14 cellular contexts compared by ENCODE assay signal in genomic region chr1:241212624-241213023, GRCh38.
"Had no signal": no experiment of that assay in that cellular context is flagged by ENCODE, and none has a peak within 500 bp of the region (broad histone marks: within the 10 kb centered on the region; RNA-seq: fewer than 3 reads in every experiment).

No MANE protein-coding gene starts in this region.

- H3K27ac ChIP-seq: esophagus squamous epithelium, thoracic aorta, transverse colon had no signal

- ATAC-seq: effector memory CD8-positive, alpha-beta T cell; left colon; left ventricle myocardium superior; sciatic nerve; stimulated activated naive B cell treated with anti-CD40 and anti-IgM and Interleukin-4, amounts not matched to agents 10 μg/mL and 1 μg/mL and 100 μg/mL, for 72 hours; stimulated activated naive CD8-positive, alpha-beta T cell treated with anti-CD3 and anti-CD28 coated beads, Interleukin-15, amount 100 ng/mL, for 72 hours had no signal

- DNase-seq: effector memory CD8-positive, alpha-beta T cell; esophagus squamous epithelium; left colon; left ventricle myocardium superior; mesendoderm; naive B cell; stimulated activated CD4-positive, alpha-beta T cell treated with anti-CD3 and anti-CD28 coated beads, Interleukin-2, amount 100 ng/mL, for 24 hours; stimulated activated CD4-positive, alpha-beta T cell treated with anti-CD3 and anti-CD28 coated beads, Interleukin-4, amount 100 ng/mL, for 4 hours; stimulated activated naive B cell treated with anti-CD40 and anti-IgM and Interleukin-4, amounts not matched to agents 10 μg/mL and 1 μg/mL and 100 μg/mL, for 72 hours; stimulated activated naive CD8-positive, alpha-beta T cell treated with anti-CD3 and anti-CD28 coated beads, Interleukin-15, amount 100 ng/mL, for 72 hours; transverse colon had no signal

- H3K36me3 ChIP-seq: esophagus squamous epithelium, thoracic aorta, transverse colon had no signal

- H3K4me3 ChIP-seq: esophagus squamous epithelium, lung, thoracic aorta, transverse colon had no signal

- H3K4me1 ChIP-seq: esophagus squamous epithelium had no signal

- H3K27me3 ChIP-seq: esophagus squamous epithelium, transverse colon had no signal
